In genomic region chr11:61445535-61445934, GRCh38 we compare ENCODE assay signal across 12 cellular contexts. TPM values are rescaled to one million over a fixed set of nuclear protein-coding genes. Genes with fewer than 3 reads are reported as not detected.
DNase-seq lines count a peak whose midpoint lies in the region; ATAC-seq and TF ChIP-seq lines count a peak whose summit lies in the region.
"Had no signal": no experiment of that assay in that cellular context is flagged by ENCODE, and none has a peak within 500 bp of the region (broad histone marks: within the 10 kb centered on the region; RNA-seq: fewer than 3 reads in every experiment).

No MANE protein-coding gene starts in this region.

- H3K36me3 ChIP-seq in HCT116 (ENCODE audit: control insufficient read depth in 1 of 2, insufficient read depth in 2 of 2, low read length in 2 of 2) (peaks cover 15 to 28% of the 10 kb centered on the region in 2 experiments), ascending aorta (peaks cover 27 to 66% of the 10 kb centered on the region in 2 donors)

- no peak for TF ChIP-seq RAD21 in HCT116 (IDR thresholded peaks at IDR 0.05; ENCODE audit: low read depth)

- H3K27me3 ChIP-seq in HCT116 (ENCODE audit: insufficient read depth, low read length): no peaks in the 10 kb centered on the region
- H3K27me3 ChIP-seq in ascending aorta: no peaks in the 10 kb centered on the region
- H3K27me3 ChIP-seq: neutrophil had no signal

- peak overlapping the region; percentile 90 for H3K27ac Mint-ChIP-seq in osteocyte (ENCODE audit: unreplicated experiment)

- no peaks in the 10 kb centered on the region; the same call in 1 of the 2 replicates for H4K20me1 ChIP-seq in HCT116 (ENCODE audit: insufficient read depth)

- no peaks in the 10 kb centered on the region for H3K9me3 ChIP-seq in HCT116 (ENCODE audit: control insufficient read depth in 1 of 2, insufficient read depth in 1 of 2, low read depth in 1 of 2, low read length in 2 of 2)
- no peaks in the 10 kb centered on the region for H3K9me3 ChIP-seq in ascending aorta
- H3K9me3 ChIP-seq: neutrophil had no signal

- no peak for DNase-seq in HCT116 (ENCODE audit: low read depth, low spot score)
- no peak for DNase-seq in ascending aorta (ENCODE audit: low spot score in 2 of 2)
- no peak for DNase-seq in osteocyte (ENCODE audit: extremely low spot score, unreplicated experiment)
- no peak for DNase-seq in iPS-NIHi11 (ENCODE audit: low spot score)
- DNase-seq: activated gamma-delta T cell, GF-D8 had no signal

- no peaks in the 10 kb centered on the region for H3K9me3 Mint-ChIP-seq in osteocyte (ENCODE audit: unreplicated experiment)
- H3K9me3 Mint-ChIP-seq: CD14-positive monocyte had no signal

- no peaks in the 10 kb centered on the region for H3K9me2 ChIP-seq in HCT116 (ENCODE audit: insufficient read depth)

- H3K36me3 Mint-ChIP-seq in osteocyte (ENCODE audit: unreplicated experiment): peaks cover 34% of the 10 kb centered on the region

- H3K4me2 ChIP-seq in HCT116 (ENCODE audit: low read length): no peak overlapping the region

- POLR2A ChIA-PET in HCT116 (lab: Charles Lee): no interaction called here

- no TSS peak for BruUV-seq in HCT116 (replicated peaks; lab: Mats Ljungman, UMichigan)

- H3K27me3 Mint-ChIP-seq in osteocyte (ENCODE audit: unreplicated experiment): no peaks in the 10 kb centered on the region

- no peak overlapping the region for H3K4me3 ChIP-seq in HCT116 (replicated peaks in 1 of 2; ENCODE audit: low read depth in 1 of 2, low read length in 2 of 2)
- H3K4me3 ChIP-seq in ascending aorta: no peak overlapping the region

- H3K27ac ChIP-seq in C4-2B (peak overlapping the region; percentile 19), HCT116 (ENCODE audit: low read depth, low read length) (peak overlapping the region; percentile 7; the same call in 1 of the 2 replicates), ascending aorta (peak overlapping the region; percentile 36 to 73)

- TF ChIP-seq CTCF in C4-2B (conservative IDR thresholded peaks at IDR 0.05) (no peak), HCT116 (IDR thresholded peaks at IDR 0.05 in 2 of 3, conservative IDR thresholded peaks at IDR 0.05 in 1 of 3; ENCODE audit: borderline replicate concordance in 1 of 3, insufficient read depth in 1 of 3, low read depth in 2 of 3, low read length in 2 of 3) (no peak), ascending aorta (IDR thresholded peaks at IDR 0.05) (no peak), osteocyte (IDR thresholded peaks at IDR 0.05) (no peak)

- no peak for TF ChIP-seq POLR2A in HCT116 (IDR thresholded peaks at IDR 0.05; ENCODE audit: borderline replicate concordance, extremely low read depth, insufficient read depth, insufficient read length)

- ATAC-seq in HCT116: no peak
- ATAC-seq in HG03175 (IDR thresholded peaks at IDR 0.05; ENCODE audit: unreplicated experiment): no peak
- no peak for ATAC-seq in GM18909 (IDR thresholded peaks at IDR 0.05; ENCODE audit: poor library complexity, unreplicated experiment)
- ATAC-seq in GM21786 (IDR thresholded peaks at IDR 0.05; ENCODE audit: unreplicated experiment): no peak

- RAD21 ChIA-PET in HCT116 (lab: Charles Lee; ENCODE audit: low non-redundant PET in 1 of 2, low total read pairs in 2 of 2, uncharacterized antibody in 2 of 2, unreplicated experiment in 2 of 2): interaction anchor here in 1 of 2 experiments (1.0 to 1.2 kb wide), 2 partner anchors 86 to 288 kb away, joined by 3 read pairs; no protein-coding TSS in a partner anchor

- H3K79me2 ChIP-seq in HCT116 (ENCODE audit: insufficient read depth, low read length): peaks cover 47% of the 10 kb centered on the region

- no peak overlapping the region for H3K9ac ChIP-seq in HCT116 (ENCODE audit: low read length)

- CTCF ChIA-PET in HCT116 (lab: Charles Lee): interaction anchor here (0.6 to 3.1 kb wide), 25 partner anchors 9 to 288 kb away, joined by 3 to 37 read pairs (median 6); partner anchors contain the start of genes CPSF7, CYB561A3, SDHAF2 and TMEM138

- H3K4me1 ChIP-seq in HCT116 (ENCODE audit: control insufficient read depth in 1 of 2, insufficient read depth in 2 of 2, low read length in 2 of 2): peaks cover 0 to 8% of the 10 kb centered on the region in 2 experiments; a peak in 2 of 4 replicates
- H3K4me1 ChIP-seq in ascending aorta: peaks cover 5 to 16% of the 10 kb centered on the region in 2 donors

- intact Hi-C loops in HCT116 (cut with micrococcal nuclease): no loop called here
- intact Hi-C loops in ascending aorta (cut with DNase I): loop anchor here (10.0 kb wide), 1 partner anchor 139 kb away; the partner anchor contains the start of gene SYT7

- peaks cover 12% of the 10 kb centered on the region for H3K4me1 Mint-ChIP-seq in osteocyte (ENCODE audit: unreplicated experiment)

- H2AFZ ChIP-seq in HCT116 (ENCODE audit: low read depth, low read length, poor library complexity, severe bottlenecking): no peak overlapping the region

- H3K4me3 Mint-ChIP-seq in osteocyte (ENCODE audit: unreplicated experiment): no peak overlapping the region
- H3K4me3 Mint-ChIP-seq: CD14-positive monocyte had no signal

TF ChIP-seq in HCT116, 20 proteins besides CTCF, POLR2A, EP300 and RAD21:
- TF ChIP-seq REST (IDR thresholded peaks at IDR 0.05; ENCODE audit: low read depth) (no peak), ELF1 (IDR thresholded peaks at IDR 0.05; ENCODE audit: borderline replicate concordance, low read depth) (no peak), JUND (IDR thresholded peaks at IDR 0.05) (no peak), ZNF274 (IDR thresholded peaks at IDR 0.05; ENCODE audit: low read depth, low read length) (no peak), MAX (IDR thresholded peaks at IDR 0.05) (no peak), ATF3 (IDR thresholded peaks at IDR 0.05) (no peak)

RNA-seq across cellular contexts. Expression of gene SDHAF2, which starts 15.6 kb away (rescaled TPM):
- total RNA-seq in HCT116 (2021; ENCODE audit: unreplicated experiment) (34.0 TPM), ascending aorta (13.6 TPM), osteocyte (35.7 and 40.5 TPM in 2 replicates)
- 32.8 and 36.5 TPM in 2 replicates for polyA plus RNA-seq in HCT116 (2012)

RNA-seq across cellular contexts. Expression of gene CPSF7, which starts 15.8 kb away (rescaled TPM):
- total RNA-seq in HCT116 (2021; ENCODE audit: unreplicated experiment) (110 TPM), ascending aorta (22.9 TPM), osteocyte (80.0 and 82.7 TPM in 2 replicates)
- 48.9 and 58.1 TPM in 2 replicates for polyA plus RNA-seq in HCT116 (2012)

RNA-seq across cellular contexts. Expression of gene TMEM216, which starts 53.1 kb away (rescaled TPM):
- 13.7 TPM for total RNA-seq in HCT116 (2021; ENCODE audit: unreplicated experiment)
- 21.1 and 23.5 TPM in 2 replicates for polyA plus RNA-seq in HCT116 (2012)
- 64.9 TPM for total RNA-seq in ascending aorta
- 11.3 and 11.4 TPM in 2 replicates for total RNA-seq in osteocyte
